Comparison of ENCODE assay signal across 22 cellular contexts in genomic region chr5:55674340-55674739, GRCh38.
"Had no signal": no experiment of that assay in that cellular context is flagged by ENCODE, and none has a peak within 500 bp of the region (broad histone marks: within the 10 kb centered on the region; RNA-seq: fewer than 3 reads in every experiment).

No MANE protein-coding gene starts in this region.

- H3K27ac ChIP-seq: ovary, upper lobe of left lung had no signal

- H3K27me3 ChIP-seq: dorsolateral prefrontal cortex, heart left ventricle, ovary, thyroid gland, upper lobe of left lung, vagina had no signal

- DNase-seq: cortex of kidney; dorsolateral prefrontal cortex; effector CD8-positive, alpha-beta T cell; foreskin melanocyte; heart left ventricle; hippocampal formation; left colon; left ventricle myocardium superior; mesenchymal stem cell; midbrain; naive B cell; nephron progenitor cell; ovary; right cardiac atrium; stimulated activated CD4-positive, alpha-beta T cell treated with anti-CD3 and anti-CD28 coated beads, Interleukin-15, amount 100 ng/mL, for 24 hours; stimulated activated CD4-positive, alpha-beta T cell treated with anti-CD3 and anti-CD28 coated beads, Interleukin-1b, Interleukin-23, amount 100 ng/mL, for 48 hours; stimulated activated CD4-positive, alpha-beta T cell treated with anti-CD3 and anti-CD28 coated beads, Interleukin-4, amount 100 ng/mL, for 24 hours; thyroid gland; upper lobe of left lung had no signal

- ATAC-seq: left colon; stimulated activated memory B cell treated with anti-CD40 and anti-IgM and Interleukin-4, amounts not matched to agents 10 μg/mL and 1 μg/mL and 100 μg/mL, for 72 hours had no signal

- H3K36me3 ChIP-seq: ovary, thyroid gland, upper lobe of left lung, vagina had no signal

- H3K9me3 ChIP-seq: heart left ventricle, ovary, thyroid gland, upper lobe of left lung, vagina had no signal

- H3K4me3 ChIP-seq: dorsolateral prefrontal cortex, heart left ventricle, lung, ovary, thyroid gland, upper lobe of left lung, vagina had no signal
